ENCODE assay signal across 13 cellular contexts in genomic region chr19:2811221-2811722, GRCh38. TPM values are rescaled to one million over a fixed set of nuclear protein-coding genes. Genes with fewer than 3 reads are reported as not detected.
DNase-seq lines count a peak whose midpoint lies in the region; ATAC-seq and TF ChIP-seq lines count a peak whose summit lies in the region.
"Had no signal": no experiment of that assay in that cellular context is flagged by ENCODE, and none has a peak within 500 bp of the region (broad histone marks: within the 10 kb centered on the region; RNA-seq: fewer than 3 reads in every experiment).

No MANE protein-coding gene starts in this region.

- H3K36me3 ChIP-seq in colonic mucosa: peaks cover 5% of the 10 kb centered on the region
- H3K36me3 ChIP-seq in mucosa of descending colon (ENCODE audit: low read depth): no peaks in the 10 kb centered on the region
- H3K36me3 ChIP-seq in ovary: no peaks in the 10 kb centered on the region
- no peaks in the 10 kb centered on the region; the same call in 1 of the 2 replicates for H3K36me3 ChIP-seq in GM23338 (ENCODE audit: insufficient read depth)

- CTCF ChIA-PET in activated naive CD4-positive, alpha-beta T cell treated with anti-CD3 and anti-CD28 coated beads, Interleukin-2, amount 10 ng/mL, durations not matched to agents 7 days and 5 days (lab: Charles Lee): no interaction called here

- H3K4me1 Mint-ChIP-seq in activated naive CD4-positive, alpha-beta T cell treated with anti-CD3 and anti-CD28 coated beads, Interleukin-2, amount 10 ng/mL, durations not matched to agents 7 days and 5 days: no peaks in the 10 kb centered on the region
- no peaks in the 10 kb centered on the region for H3K4me1 Mint-ChIP-seq in GM23338

- 94 to 96% (median 95%) methylated on average over 20 of the region's 20 CpGs for WGBS in ovary, 3 donors

- H3K9me3 Mint-ChIP-seq in activated naive CD4-positive, alpha-beta T cell treated with anti-CD3 and anti-CD28 coated beads, Interleukin-2, amount 10 ng/mL, durations not matched to agents 7 days and 5 days: no peaks in the 10 kb centered on the region
- H3K9me3 Mint-ChIP-seq in activated naive CD4-positive, alpha-beta T cell treated with anti-CD3 and anti-CD28 coated beads, Interleukin-2, amount 50 U/mL, for 72 hours: no peaks in the 10 kb centered on the region
- H3K9me3 Mint-ChIP-seq in GM23338: no peaks in the 10 kb centered on the region; the same call in 2 of the 3 replicates

- no peaks in the 10 kb centered on the region for H3K79me2 ChIP-seq in GM23338 (replicated peaks; ENCODE audit: insufficient read depth)

- H3K4me3 Mint-ChIP-seq in activated naive CD4-positive, alpha-beta T cell treated with anti-CD3 and anti-CD28 coated beads, Interleukin-2, amount 10 ng/mL, durations not matched to agents 7 days and 5 days: no peak overlapping the region
- no peak overlapping the region for H3K4me3 Mint-ChIP-seq in GM23338

- H2AFZ ChIP-seq in GM23338: no peak overlapping the region

- no peaks in the 10 kb centered on the region for H3K27me3 Mint-ChIP-seq in activated naive CD4-positive, alpha-beta T cell treated with anti-CD3 and anti-CD28 coated beads, Interleukin-2, amount 10 ng/mL, durations not matched to agents 7 days and 5 days
- peaks cover 7% of the 10 kb centered on the region for H3K27me3 Mint-ChIP-seq in GM23338 (ENCODE audit: insufficient read depth, low read depth, poor library complexity)

- no peak for TF ChIP-seq EP300 in ovary (IDR thresholded peaks at IDR 0.05)

- H3K9me3 ChIP-seq in colonic mucosa: no peaks in the 10 kb centered on the region
- no peaks in the 10 kb centered on the region for H3K9me3 ChIP-seq in mucosa of descending colon
- no peaks in the 10 kb centered on the region for H3K9me3 ChIP-seq in ovary
- H3K9me3 ChIP-seq: MG63 had no signal

- peak overlapping the region; percentile 7 for H3K27ac Mint-ChIP-seq in activated naive CD4-positive, alpha-beta T cell treated with anti-CD3 and anti-CD28 coated beads, Interleukin-2, amount 10 ng/mL, durations not matched to agents 7 days and 5 days
- no peak overlapping the region for H3K27ac Mint-ChIP-seq in activated naive CD4-positive, alpha-beta T cell treated with anti-CD3 and anti-CD28 coated beads, Interleukin-2, amount 50 U/mL, for 72 hours
- H3K27ac Mint-ChIP-seq in GM23338: no peak overlapping the region

- TF ChIP-seq CTCF in colonic mucosa (IDR thresholded peaks at IDR 0.05) (no peak), mucosa of descending colon (IDR thresholded peaks at IDR 0.05) (no peak), ovary (IDR thresholded peaks at IDR 0.05) (no peak), GM23338 (conservative IDR thresholded peaks at IDR 0.05; ENCODE audit: low read depth in 2 of 2) (no peak)

- H3K4me2 ChIP-seq in GM23338: no peak overlapping the region

- H3K4me1 ChIP-seq in colonic mucosa (no peaks in the 10 kb centered on the region), mucosa of descending colon (ENCODE audit: low read depth) (peaks cover 17% of the 10 kb centered on the region), ovary (ENCODE audit: insufficient read depth) (no peaks in the 10 kb centered on the region), GM23338 (ENCODE audit: insufficient read depth) (no peaks in the 10 kb centered on the region)

- H3K36me3 Mint-ChIP-seq in activated naive CD4-positive, alpha-beta T cell treated with anti-CD3 and anti-CD28 coated beads, Interleukin-2, amount 10 ng/mL, durations not matched to agents 7 days and 5 days: peaks cover 7% of the 10 kb centered on the region
- peaks cover 6 to 10% of the 10 kb centered on the region in 2 donors for H3K36me3 Mint-ChIP-seq in activated naive CD4-positive, alpha-beta T cell treated with anti-CD3 and anti-CD28 coated beads, Interleukin-2, amount 50 U/mL, for 72 hours
- peaks cover 23% of the 10 kb centered on the region for H3K36me3 Mint-ChIP-seq in GM23338 (ENCODE audit: low read depth)

- H3K4me3 ChIP-seq in colonic mucosa (no peak overlapping the region), mucosa of descending colon (no peak overlapping the region), ovary (no peak overlapping the region), GM23338 (no peak overlapping the region)
- H3K4me3 ChIP-seq: MG63 had no signal

- intact Hi-C loops in colonic mucosa (cut with DNase I): no loop called here
- intact Hi-C loops in mucosa of descending colon (cut with DNase I, micrococcal nuclease): no loop called here
- intact Hi-C loops in ovary (cut with DNase I): no loop called here

- H3F3A ChIP-seq in GM23338 (replicated peaks; ENCODE audit: low read depth): no peaks in the 10 kb centered on the region

- H3K9me2 ChIP-seq in GM23338 (ENCODE audit: insufficient read depth): no peaks in the 10 kb centered on the region

- DNase-seq in activated naive CD4-positive, alpha-beta T cell treated with anti-CD3 and anti-CD28 coated beads, Interleukin-2, amount 10 ng/mL, durations not matched to agents 7 days and 5 days: no peak
- DNase-seq in activated naive CD4-positive, alpha-beta T cell treated with anti-CD3 and anti-CD28 coated beads, Interleukin-2, amount 50 U/mL, for 72 hours (ENCODE audit: low spot score in 2 of 2): no peak
- DNase-seq in colonic mucosa: peak; percentile 76
- DNase-seq in mucosa of descending colon: peak in 2 of 3 donors; percentile 69 to 70
- no peak for DNase-seq in ovary
- DNase-seq in GM23338 (ENCODE audit: low spot score): no peak
- DNase-seq in HT-29 (ENCODE audit: low spot score): no peak
- DNase-seq: 8988T, MG63, NCI-H1092 treated with DMSO at 0.1 percent for 48 hours, NCI-H1694 had no signal

- H3K27ac ChIP-seq in colonic mucosa (peak overlapping the region; percentile 55), ovary (no peak overlapping the region), GM23338 (ENCODE audit: low read depth) (no peak overlapping the region)
- H3K27ac ChIP-seq: C4-2B had no signal

- no peak for ATAC-seq in activated naive CD4-positive, alpha-beta T cell treated with anti-CD3 and anti-CD28 coated beads, Interleukin-2, amount 50 U/mL, for 72 hours
- ATAC-seq in mucosa of descending colon (peak; percentile 75), GM21515 (IDR thresholded peaks at IDR 0.05; ENCODE audit: unreplicated experiment) (no peak), GM23338 (no peak)

- H3K9ac ChIP-seq in colonic mucosa (ENCODE audit: low read depth in 2 of 2, low read length in 2 of 2): peak overlapping the region; percentile 27 to 67

- no peaks in the 10 kb centered on the region for H4K20me1 ChIP-seq in GM23338 (replicated peaks; ENCODE audit: insufficient read depth)

- H3K27me3 ChIP-seq in colonic mucosa (no peaks in the 10 kb centered on the region), ovary (no peaks in the 10 kb centered on the region), GM23338 (ENCODE audit: insufficient read depth) (no peaks in the 10 kb centered on the region)
- H3K27me3 ChIP-seq: MG63 had no signal

- TF ChIP-seq POLR2A in ovary (IDR thresholded peaks at IDR 0.05): no peak

TF ChIP-seq in GM23338, 12 proteins besides CTCF, POLR2A, EP300 and RAD21 (continues in another document):
- no peak for TF ChIP-seq EZH2phosphoT487 (IDR thresholded peaks at IDR 0.05; ENCODE audit: unreplicated experiment)

RNA-seq across cellular contexts. Expression of gene ZNF554, which starts 8.4 kb away (rescaled TPM):
- total RNA-seq in activated naive CD4-positive, alpha-beta T cell treated with anti-CD3 and anti-CD28 coated beads, Interleukin-2, amount 50 U/mL, for 72 hours: 1 to 10 TPM in 1 of 2 donors, under 1 TPM in 1; 0.77 to 1.8 TPM
- total RNA-seq in colonic mucosa: 1 to 10 TPM; 3.0 to 5.1 TPM
- total RNA-seq in mucosa of descending colon: 1 to 10 TPM; 3.0 to 4.7 (median 3.9) TPM
- 10 to 100 TPM in 1 of 7 donors, 1 to 10 TPM in 6; 4.9 to 10.5 (median 7.6) TPM for total RNA-seq in ovary
- polyA plus RNA-seq in ovary: 1 to 10 TPM; 5.7 to 6.9 TPM
- total RNA-seq in GM23338 (2014; rRNA removed; shearing (Covaris generic)): 3.8 and 7.5 TPM in 2 replicates
- 1.4 and 2.0 TPM in 2 replicates for polyA plus RNA-seq in GM23338 (2016; fragmentation: Nextera tagmentation; extraction: Ambion mirVana)
- 1.2 TPM in 2 replicates for total RNA-seq in HT-29 (2014; rRNA removed; shearing (Covaris generic))

RNA-seq across cellular contexts. Expression of gene THOP1, which starts 26.0 kb away (rescaled TPM):
- 100 to 1,000 TPM in 1 of 2 donors, 10 to 100 TPM in 1; 40.5 to 145 TPM for total RNA-seq in activated naive CD4-positive, alpha-beta T cell treated with anti-CD3 and anti-CD28 coated beads, Interleukin-2, amount 50 U/mL, for 72 hours
- total RNA-seq in colonic mucosa (100 to 1,000 TPM in 1 of 2 donors, 10 to 100 TPM in 1; 45.5 to 139 TPM), mucosa of descending colon (10 to 100 TPM; 38.5 to 53.1 (median 46.6) TPM), ovary (10 to 100 TPM; 26.2 to 54.7 (median 39.5) TPM)
- polyA plus RNA-seq in ovary (10 to 100 TPM; 11.3 to 44.3 TPM), GM23338 (2016; fragmentation: Nextera tagmentation; extraction: Ambion mirVana) (110 and 111 TPM in 2 replicates)
- 229 and 268 TPM in 2 replicates for total RNA-seq in GM23338 (2014; rRNA removed; shearing (Covaris generic))
- 271 and 308 TPM in 2 replicates for total RNA-seq in HT-29 (2014; rRNA removed; shearing (Covaris generic))

RNA-seq across cellular contexts. Expression of gene SGTA, which starts 28.2 kb away (rescaled TPM):
- 10 to 100 TPM; 48.7 to 54.4 TPM for total RNA-seq in activated naive CD4-positive, alpha-beta T cell treated with anti-CD3 and anti-CD28 coated beads, Interleukin-2, amount 50 U/mL, for 72 hours
- total RNA-seq in colonic mucosa (10 to 100 TPM; 46.5 to 80.6 TPM), mucosa of descending colon (10 to 100 TPM; 37.7 to 52.7 (median 48.9) TPM), ovary (10 to 100 TPM; 42.0 to 65.3 (median 53.4) TPM)
- polyA plus RNA-seq in ovary (10 to 100 TPM; 27.0 to 65.5 TPM), GM23338 (2016; fragmentation: Nextera tagmentation; extraction: Ambion mirVana) (69.4 and 71.6 TPM in 2 replicates)
- total RNA-seq in GM23338 (2014; rRNA removed; shearing (Covaris generic)): 79.3 and 102 TPM in 2 replicates
- total RNA-seq in HT-29 (2014; rRNA removed; shearing (Covaris generic)): 122 and 127 TPM in 2 replicates

RNA-seq across cellular contexts. Expression of gene ZNF555, which starts 30.0 kb away (rescaled TPM):
- total RNA-seq in activated naive CD4-positive, alpha-beta T cell treated with anti-CD3 and anti-CD28 coated beads, Interleukin-2, amount 50 U/mL, for 72 hours: 1 to 10 TPM; 1.3 to 2.8 TPM
- total RNA-seq in colonic mucosa (1 to 10 TPM; 3.2 to 5.5 TPM), mucosa of descending colon (1 to 10 TPM; 3.0 to 8.4 (median 4.8) TPM), ovary (10 to 100 TPM in 6 of 7 donors, 1 to 10 TPM in 1; 4.5 to 18.0 (median 14.8) TPM)
- polyA plus RNA-seq in ovary (1 to 10 TPM; 5.7 to 6.7 TPM), GM23338 (2016; fragmentation: Nextera tagmentation; extraction: Ambion mirVana) (2.9 and 3.5 TPM in 2 replicates)
- total RNA-seq in GM23338 (2014; rRNA removed; shearing (Covaris generic)): 7.5 and 11.4 TPM in 2 replicates
- total RNA-seq in HT-29 (2014; rRNA removed; shearing (Covaris generic)): 0.65 and 1.3 TPM in 2 replicates

RNA-seq across cellular contexts. Expression of gene ZNF556, which starts 55.9 kb away (rescaled TPM):
- total RNA-seq in activated naive CD4-positive, alpha-beta T cell treated with anti-CD3 and anti-CD28 coated beads, Interleukin-2, amount 50 U/mL, for 72 hours: under 1 TPM in 1 of 2 donors, not detected in 1; 0.30 TPM
- total RNA-seq in colonic mucosa: under 1 TPM in 1 of 2 donors, not detected in 1; 0.22 TPM
- total RNA-seq in mucosa of descending colon: under 1 TPM in 1 of 3 donors, not detected in 2; 0.29 TPM
- 1 to 10 TPM; 2.8 to 9.0 (median 6.9) TPM for total RNA-seq in ovary
- 1 to 10 TPM; 3.8 to 3.9 TPM for polyA plus RNA-seq in ovary
- total RNA-seq in GM23338 (2014; rRNA removed; shearing (Covaris generic)): not detected in 2 replicates
- polyA plus RNA-seq in GM23338 (2016; fragmentation: Nextera tagmentation; extraction: Ambion mirVana): not detected in 2 replicates
- total RNA-seq in HT-29 (2014; rRNA removed; shearing (Covaris generic)): 0.03 and 0.23 TPM in 2 replicates

Comparison
In these comparisons a context has a peak if more than half of its experiments do, and no peak if none do; other contexts are left out.
1. DNase-seq: peak in colonic mucosa (single experiment) and mucosa of descending colon (2 of 3); none in activated naive CD4-positive, alpha-beta T cell treated with anti-CD3 and anti-CD28 coated beads, Interleukin-2, amount 10 ng/mL, durations not matched to agents 7 days and 5 days (single experiment), activated naive CD4-positive, alpha-beta T cell treated with anti-CD3 and anti-CD28 coated beads, Interleukin-2, amount 50 U/mL, for 72 hours (0 of 2), ovary (0 of 5), GM23338 (single experiment) and HT-29 (single experiment).